20 cellular contexts compared by ENCODE assay signal in genomic region chr12:52628111-52628507, GRCh38. TPM values are rescaled to one million over a fixed set of nuclear protein-coding genes. Genes with fewer than 3 reads are reported as not detected.
DNase-seq lines count a peak whose midpoint lies in the region; TF ChIP-seq lines count a peak whose summit lies in the region.
"Had no signal": no experiment of that assay in that cellular context is flagged by ENCODE, and none has a peak within 500 bp of the region (broad histone marks: within the 10 kb centered on the region; RNA-seq: fewer than 3 reads in every experiment).

No MANE protein-coding gene starts in this region.

- no peaks in the 10 kb centered on the region for H3K4me1 ChIP-seq in H9 (ENCODE audit: insufficient read depth, low read length)
- peaks cover 0 to 8% (median 0%) of the 10 kb centered on the region in 6 donors for H3K4me1 ChIP-seq in spleen

- no peaks in the 10 kb centered on the region for H3K9me3 Mint-ChIP-seq in activated naive CD4-positive, alpha-beta T cell treated with anti-CD3 and anti-CD28 coated beads, Interleukin-2, amount 50 U/mL, for 24 hours
- H3K9me3 Mint-ChIP-seq in H9 = no peaks in the 10 kb centered on the region

- DNase-seq in activated naive CD4-positive, alpha-beta T cell treated with anti-CD3 and anti-CD28 coated beads, Interleukin-2, amount 50 U/mL, for 16 hours = no peak
- peak; percentile 12 for DNase-seq in H9
- DNase-seq in coronary artery (ENCODE audit: low spot score) = peak; percentile 14
- peak; percentile 23 for DNase-seq in spleen
- no peak for DNase-seq in DMS153 treated with DMSO at 0.1 percent for 48 hours (lab: John Stamatoyannopoulos, UW; ENCODE audit: unreplicated experiment)
- DNase-seq in stimulated activated CD4-positive, alpha-beta T cell treated with anti-CD3 and anti-CD28 coated beads, Interleukin-15, amount 100 ng/mL, for 24 hours = no peak
- DNase-seq: DMS153; MG63; NCI-H1092 treated with DMSO at 0.1 percent for 48 hours; NCI-H1694; NCI-H2107; NCI-H226; NCI-H69; NK-92 treated with Interleukin-12 subunit alpha and Interleukin-12 subunit beta, amount 100 ng/mL, for 24 hours; PC-9 had no signal

- no peaks in the 10 kb centered on the region for H3K23me2 ChIP-seq in H9 (ENCODE audit: insufficient read length, low read depth, low read length, poor library complexity, severe bottlenecking)

- no peak for TF ChIP-seq POLR2A in spleen (IDR thresholded peaks at IDR 0.05)

- H3K4me3 Mint-ChIP-seq in activated naive CD4-positive, alpha-beta T cell treated with anti-CD3 and anti-CD28 coated beads, Interleukin-2, amount 50 U/mL, for 24 hours = peak overlapping the region; percentile 77
- no peak overlapping the region for H3K4me3 Mint-ChIP-seq in H9

- H3K56ac ChIP-seq in H9 (ENCODE audit: insufficient read length, low read depth, low read length) = no peak overlapping the region

- H2AK5ac ChIP-seq in H9 (ENCODE audit: insufficient read length, low read length) = no peak overlapping the region

- H3K4me1 Mint-ChIP-seq in activated naive CD4-positive, alpha-beta T cell treated with anti-CD3 and anti-CD28 coated beads, Interleukin-2, amount 50 U/mL, for 24 hours = peaks cover 93% of the 10 kb centered on the region
- peaks cover 4 to 5% of the 10 kb centered on the region in 2 experiments for H3K4me1 Mint-ChIP-seq in H9

- H2BK15ac ChIP-seq in H9 (ENCODE audit: low read depth, low read length) = no peak overlapping the region

- H2BK120ac ChIP-seq in H9 (ENCODE audit: low read depth, low read length, poor library complexity, severe bottlenecking) = no peak overlapping the region

- no peak overlapping the region for H3K4ac ChIP-seq in H9 (ENCODE audit: low read depth, low read length)

- H3K23ac ChIP-seq in H9 (ENCODE audit: insufficient read length, low read depth, low read length) = no peak overlapping the region

- TF ChIP-seq CTCF in H9 (conservative IDR thresholded peaks at IDR 0.05) (no peak), coronary artery (IDR thresholded peaks at IDR 0.05) (no peak), spleen (IDR thresholded peaks at IDR 0.05 in 8 of 11, conservative IDR thresholded peaks at IDR 0.05 in 3 of 11) (no peak)

- peaks cover 1% of the 10 kb centered on the region for H3K36me3 Mint-ChIP-seq in activated naive CD4-positive, alpha-beta T cell treated with anti-CD3 and anti-CD28 coated beads, Interleukin-2, amount 50 U/mL, for 24 hours
- no peaks in the 10 kb centered on the region for H3K36me3 Mint-ChIP-seq in H9 (ENCODE audit: insufficient read depth in 1 of 3, low read depth in 3 of 3)

- H2BK5ac ChIP-seq in H9 (ENCODE audit: insufficient read length, low read length) = no peak overlapping the region

- H3K27ac Mint-ChIP-seq in activated naive CD4-positive, alpha-beta T cell treated with anti-CD3 and anti-CD28 coated beads, Interleukin-2, amount 50 U/mL, for 24 hours = peak overlapping the region; percentile 52
- no peak overlapping the region for H3K27ac Mint-ChIP-seq in H9

- H3K9me3 ChIP-seq in H9 (ENCODE audit: control insufficient read depth, low read depth, low read length) = no peaks in the 10 kb centered on the region
- H3K9me3 ChIP-seq in spleen = peaks cover 0 to 12% (median 0%) of the 10 kb centered on the region in 8 donors
- H3K9me3 ChIP-seq: HAP-1 had no signal

- no peaks in the 10 kb centered on the region for H3K79me1 ChIP-seq in H9 (ENCODE audit: insufficient read depth, low read depth, low read length, poor library complexity, severe bottlenecking)

- H4K91ac ChIP-seq in H9 (ENCODE audit: insufficient read length, low read depth, low read length) = no peak overlapping the region

- H2BK20ac ChIP-seq in H9 (ENCODE audit: low read depth, low read length, poor library complexity, severe bottlenecking) = no peak overlapping the region

- H3K79me2 ChIP-seq in H9 (ENCODE audit: insufficient read depth, low read length) = no peaks in the 10 kb centered on the region

- no peak overlapping the region for H3K14ac ChIP-seq in H9 (ENCODE audit: insufficient read depth, low read length)

- no peaks in the 10 kb centered on the region for H4K20me1 ChIP-seq in H9 (ENCODE audit: control insufficient read depth, insufficient read depth, insufficient read length)

- WGBS in H9 (ENCODE audit: extremely low coverage, insufficient read length, low lambda C conversion rate) = no CpG with 5 or more reads among the region's 4 CpGs
- WGBS in spleen, 5 donors = 75 to 90% (median 84%) methylated on average over 4 of the region's 4 CpGs

- no peak overlapping the region for H3K9ac ChIP-seq in H9 (ENCODE audit: extremely low read depth, insufficient read length, low read length)

- no peaks in the 10 kb centered on the region for H3K36me3 ChIP-seq in spleen
- H3K36me3 ChIP-seq: HAP-1, MG63 had no signal

- no peaks in the 10 kb centered on the region for H3K27me3 Mint-ChIP-seq in activated naive CD4-positive, alpha-beta T cell treated with anti-CD3 and anti-CD28 coated beads, Interleukin-2, amount 50 U/mL, for 24 hours
- peaks cover 13% of the 10 kb centered on the region; the same call in 1 of the 2 replicates for H3K27me3 Mint-ChIP-seq in H9 (ENCODE audit: low read depth)

- no peak overlapping the region for H4K8ac ChIP-seq in H9 (replicated peaks; ENCODE audit: insufficient read length, low read depth, low read length)

- no peaks in the 10 kb centered on the region for H3K27me3 ChIP-seq in H9 (ENCODE audit: insufficient read depth, low read length)
- peaks cover 0 to 13% (median 0%) of the 10 kb centered on the region in 7 donors for H3K27me3 ChIP-seq in spleen (replicated peaks in 1 of 7)

- no peak overlapping the region for H3K27ac ChIP-seq in H9 (ENCODE audit: insufficient read length, low read depth, low read length)
- H3K27ac ChIP-seq in coronary artery = no peak overlapping the region
- no peak overlapping the region for H3K27ac ChIP-seq in spleen
- H3K27ac ChIP-seq: PC-9 had no signal

- H3K4me2 ChIP-seq in H9 (ENCODE audit: insufficient read depth, insufficient read length, low read length) = no peak overlapping the region
- H3K4me2 ChIP-seq: PC-9 had no signal

- no peak overlapping the region for H2AFZ ChIP-seq in H9 (ENCODE audit: low read length)
- H2AFZ ChIP-seq: PC-9 had no signal

- intact Hi-C loops in spleen (cut with DNase I; ENCODE audit: low total_unique reads) = no loop called here

- no peak overlapping the region for H3T11ph ChIP-seq in H9 (ENCODE audit: low read length)

- H4K5ac ChIP-seq in H9 (ENCODE audit: insufficient read length, low read depth, low read length) = no peak overlapping the region

- no peak overlapping the region for H3K18ac ChIP-seq in H9 (ENCODE audit: insufficient read length, low read depth, low read length)

- H2BK12ac ChIP-seq in H9 (ENCODE audit: insufficient read length, low read depth, low read length) = no peak overlapping the region

- H3K4me3 ChIP-seq in coronary artery = no peak overlapping the region
- no peak overlapping the region for H3K4me3 ChIP-seq in spleen
- H3K4me3 ChIP-seq: HAP-1, MG63, PC-9 had no signal

RNA-seq across cellular contexts. Expression of gene KRT73, which starts 9.8 kb away (rescaled TPM):
- not detected in 2 replicates for total RNA-seq in H9 (2021)
- total RNA-seq in spleen = 1 to 10 TPM in 3 of 7 donors, under 1 TPM in 4; 0.13 to 1.4 (median 0.59) TPM
- under 1 TPM; 0.04 to 0.20 (median 0.16) TPM for polyA plus RNA-seq in spleen
- total RNA-seq: HepG2, PC-9 had no signal
- polyA plus RNA-seq: AG04450, BJ, HepG2 had no signal

RNA-seq across cellular contexts. Expression of gene KRT2, which starts 23.9 kb away (rescaled TPM):
- total RNA-seq in H9 (2021) (not detected in 2 replicates), spleen (under 1 TPM in 3 of 7 donors, not detected in 4; 0.13 to 0.52 (median 0.26) TPM)
- under 1 TPM; 0.07 to 0.45 (median 0.42) TPM for polyA plus RNA-seq in spleen
- total RNA-seq: HepG2, PC-9 had no signal
- polyA plus RNA-seq: AG04450, BJ, HepG2 had no signal

RNA-seq across cellular contexts. Expression of gene KRT72, which starts 26.8 kb away (rescaled TPM):
- not detected in 2 replicates for total RNA-seq in H9 (2021)
- 1 to 10 TPM in 2 of 7 donors, under 1 TPM in 4, not detected in 1; 0.52 to 2.2 (median 0.78) TPM for total RNA-seq in spleen
- polyA plus RNA-seq in spleen = 1 to 10 TPM in 2 of 3 donors, under 1 TPM in 1; 0.86 to 1.7 (median 1.4) TPM
- total RNA-seq: HepG2, PC-9 had no signal
- polyA plus RNA-seq: AG04450, BJ, HepG2 had no signal

RNA-seq across cellular contexts. Expression of gene KRT1, which starts 52.1 kb away (rescaled TPM):
- total RNA-seq in H9 (2021) = not detected in 2 replicates
- total RNA-seq in spleen = 1 to 10 TPM in 2 of 7 donors, under 1 TPM in 3, not detected in 2; 0.58 to 2.4 (median 0.68) TPM
- polyA plus RNA-seq in spleen = under 1 TPM in 1 of 3 donors, not detected in 2; 0.05 TPM
- total RNA-seq: HepG2, PC-9 had no signal
- polyA plus RNA-seq: AG04450, BJ, HepG2 had no signal

RNA-seq across cellular contexts. Expression of gene KRT74, which starts 54.5 kb away (rescaled TPM):
- total RNA-seq in H9 (2021) = not detected in 2 replicates
- total RNA-seq in spleen = not detected
- not detected for polyA plus RNA-seq in spleen
- total RNA-seq: HepG2, PC-9 had no signal
- polyA plus RNA-seq: AG04450, BJ, HepG2 had no signal

Comparison
In these comparisons a context has a peak if more than half of its experiments do, and no peak if none do; other contexts are left out.
1. DNase-seq: peak in H9 (single experiment), coronary artery (single experiment) and spleen (single experiment); none in activated naive CD4-positive, alpha-beta T cell treated with anti-CD3 and anti-CD28 coated beads, Interleukin-2, amount 50 U/mL, for 16 hours (single experiment), DMS153 treated with DMSO at 0.1 percent for 48 hours (single experiment) and stimulated activated CD4-positive, alpha-beta T cell treated with anti-CD3 and anti-CD28 coated beads, Interleukin-15, amount 100 ng/mL, for 24 hours (single experiment).